Comparison of ENCODE assay signal across 21 cellular contexts in the genomic region with DNA sequence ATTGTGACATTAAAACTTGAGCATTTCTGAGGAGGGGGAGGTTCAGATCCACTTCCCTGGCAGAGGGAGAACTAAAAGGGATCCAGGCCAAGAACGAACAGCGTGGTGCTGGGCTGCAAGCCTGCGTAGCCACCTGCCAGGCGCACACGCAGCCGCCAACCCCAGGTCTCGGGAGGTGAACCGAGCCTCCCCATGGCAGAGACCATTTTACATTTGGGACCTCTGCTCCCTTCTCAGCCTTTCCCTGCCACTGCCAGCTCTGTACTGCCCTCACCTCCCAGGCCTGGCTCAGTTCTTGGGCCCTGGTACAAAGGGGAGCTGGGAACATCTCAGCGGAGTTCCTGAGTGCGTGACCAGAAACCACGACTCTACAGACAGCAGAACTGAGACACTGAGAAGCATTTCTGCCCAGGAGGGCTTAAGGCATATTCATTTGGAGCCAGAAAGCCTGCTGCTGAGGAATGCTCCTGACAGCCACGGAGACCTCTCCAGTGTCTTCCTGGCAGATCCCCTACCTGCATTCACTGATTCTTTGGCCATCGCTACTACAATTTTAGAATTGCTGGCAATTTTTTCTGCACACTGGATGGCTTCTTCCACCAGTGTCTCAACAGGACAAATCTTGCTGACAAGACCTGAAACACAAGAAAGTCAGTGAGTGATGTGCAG. TPM values are rescaled to one million over a fixed set of nuclear protein-coding genes. Genes with fewer than 3 reads are reported as not detected.
"Had no signal": no experiment of that assay in that cellular context is flagged by ENCODE, and none has a peak within 500 bp of the region (broad histone marks: within the 10 kb centered on the region; RNA-seq: fewer than 3 reads in every experiment).

No MANE protein-coding gene starts in this region.

- DNase-seq: activated CD4-positive, alpha-beta memory T cell treated with anti-CD3 and anti-CD28 coated beads for 36 hours; activated CD4-positive, alpha-beta T cell treated with anti-CD3 and anti-CD28 coated beads for 48 hours; activated CD4-positive, CD25-positive, alpha-beta regulatory T cell; activated effector memory CD4-positive, alpha-beta T cell treated with Interleukin-2 at 50 U/mL for 16 hours; activated naive CD4-positive, alpha-beta T cell treated with anti-CD3 and anti-CD28 coated beads for 36 hours; activated naive CD8-positive, alpha-beta T cell treated with anti-CD3 and anti-CD28 coated beads, Interleukin-2, amount 50 U/mL, for 24 hours; activated T-cell treated with anti-CD3 and anti-CD28 coated beads, Interleukin-2, amount 50 U/mL, for 72 hours; dermis blood vessel endothelial cell; effector CD8-positive, alpha-beta T cell; erythroblast; foreskin keratinocyte; mammary epithelial cell; midbrain; spleen; stimulated activated CD4-positive, alpha-beta T cell treated with anti-CD3 and anti-CD28 coated beads, Interleukin-4, amount 100 ng/mL, for 1 hour; stimulated activated naive CD4-positive, alpha-beta T cell; T1000 had no signal

- H3K4me1 ChIP-seq: foreskin keratinocyte, left lung had no signal

- H3K27ac ChIP-seq: foreskin keratinocyte, left lung, prostate gland, spleen, thoracic aorta had no signal

- ATAC-seq: activated naive CD8-positive, alpha-beta T cell treated with anti-CD3 and anti-CD28 coated beads, Interleukin-2, amount 50 U/mL, for 24 hours; activated T-cell treated with anti-CD3 and anti-CD28 coated beads, Interleukin-2, amount 50 U/mL, for 72 hours; left lung; natural killer cell treated with Interleukin-12 subunit alpha and Interleukin-12 subunit beta and Interleukin-15 and Interleukin-18, amount 100 ng/mL, for 72 hours had no signal

- H3K27me3 ChIP-seq: foreskin keratinocyte, left lung, spleen had no signal

- H3K4me3 ChIP-seq: left lung, prostate gland, spleen, thoracic aorta had no signal

- H3K9me3 ChIP-seq: left lung, prostate gland, spleen, thoracic aorta had no signal

RNA-seq across cellular contexts. Expression of a gene that starts 18.4 kb away (rescaled TPM):
- polyA plus RNA-seq: foreskin keratinocyte, mammary epithelial cell, spleen had no signal
